ENCODE assay signal across 8 cellular contexts in genomic region chr7:17185690-17186070, GRCh38.
A peak's percentile ranks its signal among the peaks of the same experiment; 100 is the strongest.
DNase-seq lines count a peak whose midpoint lies in the region; ATAC-seq and TF ChIP-seq lines count a peak whose summit lies in the region.

No MANE protein-coding gene starts in this region.

- H3K27ac ChIP-seq in esophagus squamous epithelium = no peak overlapping the region

- peak; percentile 99 for ATAC-seq in GM21576 (IDR thresholded peaks at IDR 0.05; ENCODE audit: unreplicated experiment)
- peak; percentile 47 for ATAC-seq in effector memory CD8-positive, alpha-beta T cell (replicated peaks)

- WGBS in esophagus squamous epithelium, 2 donors = 26 to 48% methylated on average over 4 of the region's 4 CpGs

- TF ChIP-seq POLR2A in esophagus squamous epithelium (IDR thresholded peaks at IDR 0.05) = no peak

- DNase-seq in GM10248 (ENCODE audit: extremely low spot score) (peak; percentile 48), HT-29 (ENCODE audit: low spot score) (peak; percentile 16), esophagus squamous epithelium (lab: John Stamatoyannopoulos, UW) (no peak), NCI-H128 (lab: John Stamatoyannopoulos, UW; ENCODE audit: unreplicated experiment) (no peak), HPDE6-E6E7 (ENCODE audit: extremely low spot score) (no peak), G401 (ENCODE audit: low spot score) (no peak)
- no peak for DNase-seq in effector memory CD8-positive, alpha-beta T cell

- intact Hi-C loops in esophagus squamous epithelium (cut with DNase I) = no loop called here

- H3K27me3 Mint-ChIP-seq in effector memory CD8-positive, alpha-beta T cell = no peaks in the 10 kb centered on the region

- no peaks in the 10 kb centered on the region for H3K36me3 ChIP-seq in esophagus squamous epithelium

- H3K4me1 Mint-ChIP-seq in effector memory CD8-positive, alpha-beta T cell (ENCODE audit: low read depth in 2 of 2) = peaks cover 2 to 7% of the 10 kb centered on the region in 2 donors

- H3K27ac Mint-ChIP-seq in effector memory CD8-positive, alpha-beta T cell = peak overlapping the region in 1 of 2 donors; percentile 17

- peaks cover 0 to 13% (median 12%) of the 10 kb centered on the region in 3 donors for H3K4me1 ChIP-seq in esophagus squamous epithelium

- no peak for TF ChIP-seq CTCF in GM10248 (IDR thresholded peaks at IDR 0.05; ENCODE audit: control extremely low read depth, extremely low read depth, low read depth, missing control alignments)
- no peak for TF ChIP-seq CTCF in esophagus squamous epithelium (IDR thresholded peaks at IDR 0.05)

- POLR2A ChIA-PET in GM10248 (lab: Yijun Ruan, JAX) = no interaction called here

- in situ Hi-C loops in G401 (cut with HindIII; ENCODE audit: low sequenced_read_pairs) = no loop called here

- no peaks in the 10 kb centered on the region for H3K9me3 Mint-ChIP-seq in effector memory CD8-positive, alpha-beta T cell

- H3K4me3 Mint-ChIP-seq in effector memory CD8-positive, alpha-beta T cell = no peak overlapping the region

- CTCF ChIA-PET in GM10248 (lab: Yijun Ruan, JAX) = no interaction called here

- H3K4me3 ChIP-seq in esophagus squamous epithelium = no peak overlapping the region

- H3K27me3 ChIP-seq in esophagus squamous epithelium = no peaks in the 10 kb centered on the region

- no peaks in the 10 kb centered on the region for H3K36me3 Mint-ChIP-seq in effector memory CD8-positive, alpha-beta T cell (ENCODE audit: insufficient read depth)

- H3K9me3 ChIP-seq in esophagus squamous epithelium = no peaks in the 10 kb centered on the region

Comparison
In these comparisons a context has a peak if more than half of its experiments do, and no peak if none do; other contexts are left out.
1. DNase-seq: peak in GM10248 (single experiment) and HT-29 (single experiment); none in effector memory CD8-positive, alpha-beta T cell (0 of 3), esophagus squamous epithelium (single experiment), NCI-H128 (single experiment), HPDE6-E6E7 (single experiment) and G401 (single experiment).